Comparison of ENCODE assay signal across 7 cellular contexts in the genomic region with DNA sequence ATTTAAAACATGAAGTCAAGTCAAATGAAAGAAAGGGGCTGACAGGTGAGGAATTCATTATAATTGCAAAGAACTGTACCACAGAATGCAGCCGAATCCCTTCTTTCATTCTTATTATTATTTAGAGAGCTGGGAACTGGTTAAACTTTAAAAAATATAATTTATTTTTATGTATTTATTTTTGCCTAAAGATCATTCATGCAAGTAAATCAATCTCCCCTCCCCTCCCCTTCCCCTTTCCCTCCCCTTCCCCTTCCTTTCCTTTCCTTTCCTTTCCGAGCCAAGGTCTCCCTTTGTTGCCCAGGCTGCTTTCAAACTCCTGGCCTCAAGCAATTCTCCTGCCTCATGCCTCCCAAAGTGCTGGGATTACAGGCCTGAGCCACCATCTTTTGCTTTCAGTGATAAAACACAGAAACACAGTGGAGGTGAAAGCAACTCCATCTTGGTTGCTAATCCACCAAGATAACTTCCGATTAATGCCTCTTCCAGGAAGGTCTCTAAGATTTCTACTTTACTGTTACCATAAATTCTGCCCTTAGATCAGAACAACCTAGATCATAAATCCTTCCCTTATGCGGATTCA. TPM values are rescaled to one million over a fixed set of nuclear protein-coding genes. Genes with fewer than 3 reads are reported as not detected.
DNase-seq lines count a peak whose midpoint lies in the region; ATAC-seq and TF ChIP-seq lines count a peak whose summit lies in the region.

No MANE protein-coding gene starts in this region.

- H3K9me3 Mint-ChIP-seq in activated CD8-positive, alpha-beta T cell treated with anti-CD3 and anti-CD28 coated beads, Interleukin-2, amount 10 ng/mL, durations not matched to agents 7 days and 5 days (ENCODE audit: insufficient read depth): no peaks in the 10 kb centered on the region

- H3K27ac Mint-ChIP-seq in activated CD8-positive, alpha-beta T cell treated with anti-CD3 and anti-CD28 coated beads, Interleukin-2, amount 10 ng/mL, durations not matched to agents 7 days and 5 days: peak overlapping the region; percentile 99

- DNase-seq in activated CD8-positive, alpha-beta T cell treated with anti-CD3 and anti-CD28 coated beads, Interleukin-2, amount 10 ng/mL, durations not matched to agents 7 days and 5 days: no peak
- DNase-seq in left lung: no peak
- DNase-seq in HUDEP-2 (lab: John Stamatoyannopoulos, UW; ENCODE audit: unreplicated experiment in 76 of 76): no peak
- DNase-seq in amygdala (lab: John Stamatoyannopoulos, UW): no peak

- no peaks in the 10 kb centered on the region for H3K9me3 ChIP-seq in HUES64 (ENCODE audit: insufficient read depth, low read depth, low read length)
- no peaks in the 10 kb centered on the region for H3K9me3 ChIP-seq in left lung
- no peaks in the 10 kb centered on the region for H3K9me3 ChIP-seq in subcutaneous abdominal adipose tissue (ENCODE audit: control insufficient read depth in 5 of 5, low read length in 5 of 5)

- peak overlapping the region; percentile 76 for H3K4me3 Mint-ChIP-seq in activated CD8-positive, alpha-beta T cell treated with anti-CD3 and anti-CD28 coated beads, Interleukin-2, amount 10 ng/mL, durations not matched to agents 7 days and 5 days

- no peaks in the 10 kb centered on the region for H3K27me3 ChIP-seq in HUES64 (ENCODE audit: insufficient read depth, low read length)
- H3K27me3 ChIP-seq in left lung: no peaks in the 10 kb centered on the region
- H3K27me3 ChIP-seq in subcutaneous abdominal adipose tissue (ENCODE audit: control insufficient read depth in 5 of 5, insufficient read depth in 4 of 5, low read length in 5 of 5): no peaks in the 10 kb centered on the region

- POLR2A ChIA-PET in activated CD8-positive, alpha-beta T cell treated with anti-CD3 and anti-CD28 coated beads, Interleukin-2, amount 10 ng/mL, durations not matched to agents 7 days and 5 days (lab: Charles Lee): interaction anchor here (0.6 to 7.4 kb wide), 5 partner anchors 8 to 74 kb away, joined by 3 to 134 read pairs (median 8); no protein-coding TSS in a partner anchor

- H3K36me3 ChIP-seq in HUES64 (ENCODE audit: insufficient read depth, low read length) (no peaks in the 10 kb centered on the region), left lung (no peaks in the 10 kb centered on the region), subcutaneous abdominal adipose tissue (ENCODE audit: control insufficient read depth in 5 of 5, insufficient read depth in 5 of 5, low read length in 5 of 5) (no peaks in the 10 kb centered on the region)

- no peak for ATAC-seq in activated CD8-positive, alpha-beta T cell treated with anti-CD3 and anti-CD28 coated beads, Interleukin-2, amount 10 ng/mL, durations not matched to agents 7 days and 5 days
- ATAC-seq in left lung (no peak), GM21529 (IDR thresholded peaks at IDR 0.05; ENCODE audit: unreplicated experiment) (no peak)

- CTCF ChIA-PET in activated CD8-positive, alpha-beta T cell treated with anti-CD3 and anti-CD28 coated beads, Interleukin-2, amount 10 ng/mL, durations not matched to agents 7 days and 5 days (lab: Charles Lee): interaction anchor here (1.4 to 16.8 kb wide), 5 partner anchors 10 to 67 kb away, joined by 3 to 391 read pairs (median 6); no protein-coding TSS in a partner anchor

- H3K27ac ChIP-seq in HUES64 (ENCODE audit: low read depth, low read length): peak overlapping the region; percentile 88
- H3K27ac ChIP-seq in left lung: peak overlapping the region; percentile 99
- peak overlapping the region; percentile 100 for H3K27ac ChIP-seq in subcutaneous abdominal adipose tissue (ENCODE audit: low read depth, low read length)

- intact Hi-C loops in left lung (cut with DNase I): no loop called here

- peaks cover 3% of the 10 kb centered on the region for H3K36me3 Mint-ChIP-seq in activated CD8-positive, alpha-beta T cell treated with anti-CD3 and anti-CD28 coated beads, Interleukin-2, amount 10 ng/mL, durations not matched to agents 7 days and 5 days (ENCODE audit: low read depth)

- H3K4me3 ChIP-seq in HUES64 (ENCODE audit: low read length): peak overlapping the region; percentile 51
- H3K4me3 ChIP-seq in left lung: no peak overlapping the region
- peak overlapping the region in 1 of 5 donors; percentile 1 for H3K4me3 ChIP-seq in subcutaneous abdominal adipose tissue (ENCODE audit: low read depth in 1 of 5, low read length in 5 of 5)

- no peaks in the 10 kb centered on the region for H3K27me3 Mint-ChIP-seq in activated CD8-positive, alpha-beta T cell treated with anti-CD3 and anti-CD28 coated beads, Interleukin-2, amount 10 ng/mL, durations not matched to agents 7 days and 5 days (ENCODE audit: low read depth)

- H3K4me1 Mint-ChIP-seq in activated CD8-positive, alpha-beta T cell treated with anti-CD3 and anti-CD28 coated beads, Interleukin-2, amount 10 ng/mL, durations not matched to agents 7 days and 5 days (ENCODE audit: low read depth): peaks cover 73% of the 10 kb centered on the region

- no peak for TF ChIP-seq CTCF in left lung (IDR thresholded peaks at IDR 0.05)

- H3K9ac ChIP-seq in HUES64 (ENCODE audit: low read depth, low read length): peak overlapping the region; percentile 70
- peak overlapping the region in 1 of 5 donors; percentile 11 for H3K9ac ChIP-seq in subcutaneous abdominal adipose tissue (ENCODE audit: low read length in 5 of 5)

- WGBS in HUES64: 46% methylated on average over 3 of the region's 4 CpGs

- H3K4me1 ChIP-seq in HUES64 (ENCODE audit: insufficient read depth, low read length) (peaks cover 63% of the 10 kb centered on the region), left lung (peaks cover 26 to 69% of the 10 kb centered on the region in 2 donors), subcutaneous abdominal adipose tissue (ENCODE audit: control insufficient read depth in 5 of 5, insufficient read depth in 5 of 5, low read length in 5 of 5) (peaks cover 9 to 63% (median 52%) of the 10 kb centered on the region in 5 donors)

RNA-seq across cellular contexts. Expression of a gene that starts 6.0 kb away (rescaled TPM):
- 577 TPM for polyA plus RNA-seq in HUES64 (2013, experiment 1 of 2)
- 651 TPM for polyA plus RNA-seq in HUES64 (2013, experiment 2 of 2)
- total RNA-seq in activated CD8-positive, alpha-beta T cell treated with anti-CD3 and anti-CD28 coated beads, Interleukin-2, amount 10 ng/mL, durations not matched to agents 7 days and 5 days: 100 to 1,000 TPM; 974 to 998 TPM
- total RNA-seq in left lung: 1,000 to 10,000 TPM in 1 of 2 donors, 100 to 1,000 TPM in 1; 933 to 1,095 TPM

RNA-seq across cellular contexts. Expression of a gene that starts 56.8 kb away (rescaled TPM):
- 35.4 TPM for polyA plus RNA-seq in HUES64 (2013, experiment 1 of 2)
- 43.2 TPM for polyA plus RNA-seq in HUES64 (2013, experiment 2 of 2)
- total RNA-seq in activated CD8-positive, alpha-beta T cell treated with anti-CD3 and anti-CD28 coated beads, Interleukin-2, amount 10 ng/mL, durations not matched to agents 7 days and 5 days: 10 to 100 TPM; 12.5 to 14.6 TPM
- total RNA-seq in left lung: 10 to 100 TPM; 23.5 to 36.5 TPM
